In genomic region chr2:239444626-239445625, GRCh38 we compare ENCODE assay signal across 11 cellular contexts.
A peak's percentile ranks its signal among the peaks of the same experiment; 100 is the strongest.
DNase-seq lines count a peak whose midpoint lies in the region; ATAC-seq lines count a peak whose summit lies in the region.
"Had no signal": no experiment of that assay in that cellular context is flagged by ENCODE, and none has a peak within 500 bp of the region (broad histone marks: within the 10 kb centered on the region; RNA-seq: fewer than 3 reads in every experiment).

No MANE protein-coding gene starts in this region.

- DNase-seq in GM04503 (ENCODE audit: low read depth) (peak; percentile 49), NOMO-1 treated with DMSO at 0.1 percent for 48 hours (lab: John Stamatoyannopoulos, UW; ENCODE audit: unreplicated experiment) (peak; percentile 19), fibroblast of gingiva (ENCODE audit: low read depth) (peak; percentile 60), posterior cingulate gyrus (peak in 8 of 10 donors; percentile 59 to 95 (median 76))
- DNase-seq: heart right ventricle; NCI-H2081; stimulated activated naive B cell treated with anti-CD40 and anti-IgM and Interleukin-4, amounts not matched to agents 10 μg/mL and 1 μg/mL and 100 μg/mL, for 72 hours had no signal

- intact Hi-C loops in posterior cingulate gyrus (cut with DNase I): no loop called here

- ATAC-seq in GM19395 (IDR thresholded peaks at IDR 0.05; ENCODE audit: unreplicated experiment) (no peak), HG02642 (IDR thresholded peaks at IDR 0.05; ENCODE audit: poor library complexity, unreplicated experiment) (no peak), HG03565 (IDR thresholded peaks at IDR 0.05; ENCODE audit: unreplicated experiment) (no peak), GM18520 (IDR thresholded peaks at IDR 0.05; ENCODE audit: unreplicated experiment) (no peak)
- ATAC-seq: stimulated activated naive B cell treated with anti-CD40 and anti-IgM and Interleukin-4, amounts not matched to agents 10 μg/mL and 1 μg/mL and 100 μg/mL, for 72 hours had no signal

Comparison
In these comparisons a context has a peak if more than half of its experiments do, and no peak if none do; other contexts are left out.
1. DNase-seq: peak in every context shown above with its lines; median percentile 76 in posterior cingulate gyrus; 60 in fibroblast of gingiva; 49 in GM04503; 19 in NOMO-1 treated with DMSO at 0.1 percent for 48 hours.